Comparison of ENCODE assay signal across 10 cellular contexts in the genomic region with DNA sequence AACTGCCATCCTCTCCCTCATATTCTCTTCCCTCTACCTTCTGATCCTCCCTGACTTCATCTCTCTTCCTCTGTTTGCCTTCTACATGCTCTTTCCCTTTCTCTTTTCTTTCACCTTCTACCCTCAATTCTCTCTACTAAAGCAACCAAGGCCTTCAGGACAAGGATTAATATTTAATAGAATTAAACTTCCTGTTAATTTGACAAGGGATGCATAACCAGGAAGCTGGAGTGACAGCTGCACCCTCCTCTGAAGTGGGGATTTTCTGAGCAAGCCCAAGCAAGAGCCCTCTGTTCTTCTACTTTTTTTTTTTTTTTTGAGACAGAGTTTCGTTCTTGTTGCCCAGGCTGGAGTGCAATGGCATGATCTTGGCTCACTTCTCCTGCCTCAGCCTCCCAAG.
A peak's percentile ranks its signal among the peaks of the same experiment; 100 is the strongest.
DNase-seq lines count a peak whose midpoint lies in the region; ATAC-seq and TF ChIP-seq lines count a peak whose summit lies in the region.
"Had no signal": no experiment of that assay in that cellular context is flagged by ENCODE, and none has a peak within 500 bp of the region (broad histone marks: within the 10 kb centered on the region; RNA-seq: fewer than 3 reads in every experiment).

No MANE protein-coding gene starts in this region.

- no peak for DNase-seq in CD8-positive, alpha-beta T cell
- DNase-seq in SJCRH30 (peak; percentile 33 to 60), memory B cell (ENCODE audit: low spot score in 2 of 2) (no peak), NAMALWA (ENCODE audit: low spot score) (no peak), NCI-H345 (lab: John Stamatoyannopoulos, UW) (no peak)
- DNase-seq in central memory CD4-positive, alpha-beta T cell: no peak
- DNase-seq: dermis blood vessel endothelial cell; stimulated activated CD4-positive, alpha-beta T cell treated with anti-CD3 and anti-CD28 coated beads, Interleukin-4, amount 100 ng/mL, for 1 hour had no signal

- H3K9me3 Mint-ChIP-seq in CD8-positive, alpha-beta T cell: no peaks in the 10 kb centered on the region
- no peaks in the 10 kb centered on the region for H3K9me3 Mint-ChIP-seq in memory B cell

- H3K27ac Mint-ChIP-seq in CD8-positive, alpha-beta T cell: peak overlapping the region; percentile 66
- no peak overlapping the region for H3K27ac Mint-ChIP-seq in memory B cell

- POLR2A ChIA-PET in CD8-positive, alpha-beta T cell (lab: Charles Lee): interaction anchor here (1.2 to 3.5 kb wide), 2 partner anchors 30 to 73 kb away, joined by 3 to 31 read pairs; partner anchors contain the start of gene ITM2B

- CTCF ChIA-PET in CD8-positive, alpha-beta T cell (lab: Charles Lee): interaction anchor here (1.1 kb wide), 1 partner anchor 32 kb away, joined by 4 read pairs; no protein-coding TSS in a partner anchor

- H3K4me1 ChIP-seq in CD8-positive, alpha-beta T cell (ENCODE audit: insufficient read depth, low read length): peaks cover 52% of the 10 kb centered on the region
- H3K4me1 ChIP-seq in SJCRH30: peaks cover 52% of the 10 kb centered on the region

- no peak for ATAC-seq in CD8-positive, alpha-beta T cell
- ATAC-seq in GM19452 (IDR thresholded peaks at IDR 0.05; ENCODE audit: unreplicated experiment) (peak; percentile 61), memory B cell (ENCODE audit: low read depth) (peak; percentile 45), GM18517 (IDR thresholded peaks at IDR 0.05; ENCODE audit: unreplicated experiment) (no peak)

- no peaks in the 10 kb centered on the region for H3K36me3 Mint-ChIP-seq in CD8-positive, alpha-beta T cell
- H3K36me3 Mint-ChIP-seq in memory B cell: no peaks in the 10 kb centered on the region

- no peaks in the 10 kb centered on the region for H3K36me3 ChIP-seq in CD8-positive, alpha-beta T cell (ENCODE audit: insufficient read depth, low read length)
- H3K36me3 ChIP-seq in SJCRH30: no peaks in the 10 kb centered on the region

- H3K4me1 Mint-ChIP-seq in CD8-positive, alpha-beta T cell (ENCODE audit: low read depth): peaks cover 64% of the 10 kb centered on the region
- H3K4me1 Mint-ChIP-seq in memory B cell: peaks cover 12% of the 10 kb centered on the region

- H3K4me3 ChIP-seq in CD8-positive, alpha-beta T cell (ENCODE audit: low read depth, low read length): no peak overlapping the region
- peak overlapping the region; percentile 14; the same call in 1 of the 2 replicates for H3K4me3 ChIP-seq in SJCRH30

- intact Hi-C loops in CD8-positive, alpha-beta T cell (cut with DNase I, micrococcal nuclease): loop anchor here (2.0 to 10.0 kb wide), 3 partner anchors 25 to 347 kb away; partner anchors contain the start of gene RB1 (in 1 of the 2)

- H3K9me3 ChIP-seq in CD8-positive, alpha-beta T cell (ENCODE audit: low read length): no peaks in the 10 kb centered on the region
- no peaks in the 10 kb centered on the region for H3K9me3 ChIP-seq in SJCRH30 (replicated peaks)

- no peak for TF ChIP-seq CTCF in CD8-positive, alpha-beta T cell (IDR thresholded peaks at IDR 0.05)

- H3K27me3 Mint-ChIP-seq in CD8-positive, alpha-beta T cell (ENCODE audit: low read depth): no peaks in the 10 kb centered on the region
- H3K27me3 Mint-ChIP-seq in memory B cell: no peaks in the 10 kb centered on the region

- no peak overlapping the region for H3K27ac ChIP-seq in CD8-positive, alpha-beta T cell (ENCODE audit: low read depth, low read length)
- peak overlapping the region; percentile 51 for H3K27ac ChIP-seq in SJCRH30

- peak overlapping the region; percentile 2 for H3K4me3 Mint-ChIP-seq in CD8-positive, alpha-beta T cell
- no peak overlapping the region for H3K4me3 Mint-ChIP-seq in memory B cell

- no peaks in the 10 kb centered on the region for H3K27me3 ChIP-seq in CD8-positive, alpha-beta T cell (ENCODE audit: insufficient read depth, low read length)
- no peaks in the 10 kb centered on the region for H3K27me3 ChIP-seq in SJCRH30

Comparison
In these comparisons a context has a peak if more than half of its experiments do, and no peak if none do; other contexts are left out.
1. ATAC-seq: peak in GM19452 (single experiment) and memory B cell (single experiment); none in CD8-positive, alpha-beta T cell (single experiment) and GM18517 (single experiment).
2. DNase-seq: peak in SJCRH30 (2 of 2); none in CD8-positive, alpha-beta T cell (0 of 7), memory B cell (0 of 2), NAMALWA (single experiment), NCI-H345 (single experiment) and central memory CD4-positive, alpha-beta T cell (single experiment).